Comparison of ENCODE assay signal across 8 cellular contexts in the genomic region with DNA sequence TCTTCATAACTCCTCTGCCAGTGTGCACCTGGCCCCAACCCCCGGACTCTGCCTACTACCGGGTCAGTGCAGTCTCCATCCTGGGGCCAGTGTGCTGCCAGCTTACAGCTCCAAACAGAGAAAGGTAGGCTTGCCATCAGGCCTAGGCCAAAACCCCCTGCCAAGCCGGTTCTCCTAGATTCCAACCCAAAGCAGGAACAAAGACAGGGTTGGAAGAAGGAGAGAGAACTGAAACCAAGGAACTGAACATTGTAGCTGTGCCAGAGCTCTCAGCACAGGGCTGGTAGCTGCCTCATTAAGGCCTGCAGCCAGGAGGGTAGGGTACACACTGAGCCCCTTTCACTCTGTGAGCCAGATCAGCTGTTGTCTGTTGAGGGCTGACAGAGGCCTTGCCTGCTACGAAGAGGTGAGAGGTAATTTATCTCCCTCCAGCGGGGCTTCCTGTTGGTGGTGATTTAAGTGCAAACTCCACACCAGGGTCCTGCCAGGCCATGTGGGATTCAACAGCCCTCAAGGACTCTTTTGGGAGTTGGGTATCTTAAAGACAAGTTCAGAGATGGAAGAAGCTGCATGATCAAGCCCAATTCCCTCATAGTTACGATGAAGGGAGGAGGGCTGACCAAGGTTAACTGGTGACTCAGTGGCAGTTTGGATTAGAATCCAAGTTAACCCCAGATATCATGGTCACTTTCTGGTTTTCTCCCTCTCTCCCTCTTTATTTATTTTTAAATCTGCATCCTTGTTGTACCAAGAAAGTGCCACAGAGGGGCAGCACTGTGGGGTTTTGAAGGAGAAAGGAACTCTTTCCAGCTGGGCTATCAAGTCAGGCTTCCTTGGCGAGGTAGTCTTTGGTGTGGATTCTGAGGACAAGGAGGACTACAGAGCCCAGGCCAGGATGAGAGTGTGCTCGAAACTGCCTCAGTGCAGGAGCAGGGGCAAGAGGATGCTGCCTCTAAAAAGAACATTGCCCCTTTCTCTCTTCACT. TPM values are rescaled to one million over a fixed set of nuclear protein-coding genes. Genes with fewer than 3 reads are reported as not detected.
A peak's percentile ranks its signal among the peaks of the same experiment; 100 is the strongest.
DNase-seq lines count a peak whose midpoint lies in the region; ATAC-seq and TF ChIP-seq lines count a peak whose summit lies in the region.

No MANE protein-coding gene starts in this region.

- H3K4me1 Mint-ChIP-seq in activated T-helper 2 cell treated with anti-CD3 and anti-CD28 coated beads, Interferon-gamma antibody, Interleukin-2, Interleukin-4, amounts not matched to agents 10 μg/mL and 5 μg/mL and 100 μg/mL, durations not matched to agents 14 hours and 24 hours and 36 hours (ENCODE audit: low read depth) = peaks cover 10% of the 10 kb centered on the region

- H3K27ac Mint-ChIP-seq in activated T-helper 2 cell treated with anti-CD3 and anti-CD28 coated beads, Interferon-gamma antibody, Interleukin-2, Interleukin-4, amounts not matched to agents 10 μg/mL and 5 μg/mL and 100 μg/mL, durations not matched to agents 14 hours and 24 hours and 36 hours = no peak overlapping the region

- in situ Hi-C loops in ACHN (cut with HindIII; ENCODE audit: low pct_ligation_motif_present, low pct_unique_long_range_greater_than_20kb, low sequenced_read_pairs) (no loop called here), brain microvascular endothelial cell (cut with HindIII; ENCODE audit: low pct_ligation_motif_present, low sequenced_read_pairs) (no loop called here)

- H3K9me3 Mint-ChIP-seq in activated T-helper 2 cell treated with anti-CD3 and anti-CD28 coated beads, Interferon-gamma antibody, Interleukin-2, Interleukin-4, amounts not matched to agents 10 μg/mL and 5 μg/mL and 100 μg/mL, durations not matched to agents 14 hours and 24 hours and 36 hours = no peaks in the 10 kb centered on the region

- H3K9me3 ChIP-seq in HUES6 (ENCODE audit: control insufficient read depth, insufficient read depth, low read depth, low read length) (no peaks in the 10 kb centered on the region), liver (ENCODE audit: control insufficient read depth in 4 of 4, low read length in 3 of 4) (no peaks in the 10 kb centered on the region)

- no peak overlapping the region for H3K4me3 ChIP-seq in HUES6 (ENCODE audit: low read depth, low read length)
- H3K4me3 ChIP-seq in brain microvascular endothelial cell (ENCODE audit: low read depth, low read length) = no peak overlapping the region
- H3K4me3 ChIP-seq in liver (ENCODE audit: low read depth in 1 of 3, low read length in 3 of 3) = no peak overlapping the region

- TF ChIP-seq CTCF in brain microvascular endothelial cell (IDR thresholded peaks at IDR 0.05; ENCODE audit: low read depth, low read length, missing control alignments) (peak; percentile 77), liver (IDR thresholded peaks at IDR 0.05; ENCODE audit: low read depth, low read length, missing input control) (peak; percentile 51)

- no peaks in the 10 kb centered on the region for H3K36me3 ChIP-seq in HUES6 (ENCODE audit: control insufficient read depth, insufficient read depth, low read length)
- H3K36me3 ChIP-seq in brain microvascular endothelial cell (replicated peaks) = no peaks in the 10 kb centered on the region
- no peaks in the 10 kb centered on the region for H3K36me3 ChIP-seq in liver (ENCODE audit: control insufficient read depth in 4 of 4, insufficient read depth in 3 of 4, low read depth in 1 of 4, low read length in 3 of 4)

- H3K9ac ChIP-seq in HUES6 (ENCODE audit: low read length) (peak overlapping the region; percentile 36), liver (ENCODE audit: low read depth in 1 of 2, low read length in 2 of 2) (no peak overlapping the region)

- H3K27me3 ChIP-seq in HUES6 (ENCODE audit: control insufficient read depth, insufficient read depth, low read length) (no peaks in the 10 kb centered on the region), brain microvascular endothelial cell (replicated peaks) (no peaks in the 10 kb centered on the region), liver (ENCODE audit: control insufficient read depth in 4 of 4, insufficient read depth in 4 of 4, low read length in 3 of 4) (no peaks in the 10 kb centered on the region)

- H3K27me3 Mint-ChIP-seq in activated T-helper 2 cell treated with anti-CD3 and anti-CD28 coated beads, Interferon-gamma antibody, Interleukin-2, Interleukin-4, amounts not matched to agents 10 μg/mL and 5 μg/mL and 100 μg/mL, durations not matched to agents 14 hours and 24 hours and 36 hours (ENCODE audit: low read depth) = peaks cover 13% of the 10 kb centered on the region

- no peak for ATAC-seq in GM18498 (IDR thresholded peaks at IDR 0.05; ENCODE audit: unreplicated experiment)

- peaks cover 3% of the 10 kb centered on the region for H3K36me3 Mint-ChIP-seq in activated T-helper 2 cell treated with anti-CD3 and anti-CD28 coated beads, Interferon-gamma antibody, Interleukin-2, Interleukin-4, amounts not matched to agents 10 μg/mL and 5 μg/mL and 100 μg/mL, durations not matched to agents 14 hours and 24 hours and 36 hours (ENCODE audit: low read depth)

- intact Hi-C loops in activated T-helper 2 cell treated with anti-CD3 and anti-CD28 coated beads, Interferon-gamma antibody, Interleukin-2, Interleukin-4, amounts not matched to agents 10 μg/mL and 5 μg/mL and 100 μg/mL, durations not matched to agents 14 hours and 24 hours and 36 hours (cut with micrococcal nuclease) = no loop called here

- no peak overlapping the region for H3K4me3 Mint-ChIP-seq in activated T-helper 2 cell treated with anti-CD3 and anti-CD28 coated beads, Interferon-gamma antibody, Interleukin-2, Interleukin-4, amounts not matched to agents 10 μg/mL and 5 μg/mL and 100 μg/mL, durations not matched to agents 14 hours and 24 hours and 36 hours (ENCODE audit: low read depth)

- DNase-seq in ACHN (peak; percentile 61), brain microvascular endothelial cell (peak; percentile 31), GOT3 (lab: John Stamatoyannopoulos, UW) (no peak), T-helper 9 cell (no peak)
- DNase-seq in activated T-helper 2 cell treated with anti-CD3 and anti-CD28 coated beads, Interferon-gamma antibody, Interleukin-2, Interleukin-4, amounts not matched to agents 10 μg/mL and 5 μg/mL and 100 μg/mL, durations not matched to agents 14 hours and 24 hours and 36 hours (ENCODE audit: low spot score) = no peak

- H3K27ac ChIP-seq in HUES6 (ENCODE audit: low read depth, low read length) (no peak overlapping the region), brain microvascular endothelial cell (no peak overlapping the region), liver (ENCODE audit: low read depth in 1 of 2, low read length in 2 of 2) (no peak overlapping the region)

- WGBS in liver = 81% methylated on average over 8 of the region's 8 CpGs

- H3K4me1 ChIP-seq in HUES6 (ENCODE audit: control insufficient read depth, insufficient read depth, low read length) (peaks cover 14% of the 10 kb centered on the region; the same call in 1 of the 2 replicates), liver (ENCODE audit: control insufficient read depth in 4 of 4, insufficient read depth in 4 of 4, low read length in 3 of 4) (peaks cover 6 to 9% (median 7%) of the 10 kb centered on the region in 4 donors)

- TF ChIP-seq RAD21 in liver (IDR thresholded peaks at IDR 0.05) = peak; percentile 67 to 81

TF ChIP-seq in liver, 16 proteins besides CTCF, POLR2A, EP300 and RAD21:
- no peak for TF ChIP-seq EGR1 (IDR thresholded peaks at IDR 0.05; ENCODE audit: low read depth in 2 of 2)

RNA-seq across cellular contexts. Expression of a gene that starts 48.1 kb away (rescaled TPM):
- 1 to 10 TPM; 3.1 to 4.3 TPM for total RNA-seq in liver
- 1 to 10 TPM; 1.3 to 1.6 TPM for polyA plus RNA-seq in liver
- 1.8 TPM in 2 replicates for total RNA-seq in activated T-helper 2 cell treated with anti-CD3 and anti-CD28 coated beads, Interferon-gamma antibody, Interleukin-2, Interleukin-4, amounts not matched to agents 10 μg/mL and 5 μg/mL and 100 μg/mL, durations not matched to agents 14 hours and 24 hours and 36 hours

Comparison
In these comparisons a context has a peak if more than half of its experiments do, and no peak if none do; other contexts are left out.
1. DNase-seq: peak in ACHN (single experiment) and brain microvascular endothelial cell (single experiment); none in activated T-helper 2 cell treated with anti-CD3 and anti-CD28 coated beads, Interferon-gamma antibody, Interleukin-2, Interleukin-4, amounts not matched to agents 10 μg/mL and 5 μg/mL and 100 μg/mL, durations not matched to agents 14 hours and 24 hours and 36 hours (single experiment), GOT3 (single experiment) and T-helper 9 cell (single experiment).